Comparison of ENCODE assay signal across 10 cellular contexts in genomic region chr5:68265822-68266395, GRCh38. TPM values are rescaled to one million over a fixed set of nuclear protein-coding genes. Genes with fewer than 3 reads are reported as not detected.
DNase-seq lines count a peak whose midpoint lies in the region; ATAC-seq, FAIRE-seq and TF ChIP-seq lines count a peak whose summit lies in the region.
"Had no signal": no experiment of that assay in that cellular context is flagged by ENCODE, and none has a peak within 500 bp of the region (broad histone marks: within the 10 kb centered on the region; RNA-seq: fewer than 3 reads in every experiment).

No MANE protein-coding gene starts in this region.

- H3K36me3 ChIP-seq in body of pancreas (replicated peaks in 1 of 2; ENCODE audit: insufficient read depth in 1 of 2, low read depth in 2 of 2) (no peaks in the 10 kb centered on the region), keratinocyte (ENCODE audit: control insufficient read depth in 2 of 2, extremely low read depth in 1 of 2, insufficient read depth in 2 of 2, low read length in 2 of 2) (peaks cover 0 to under 1% of the 10 kb centered on the region in 2 experiments), stomach (no peaks in the 10 kb centered on the region)

- no peak overlapping the region for H2AFZ ChIP-seq in keratinocyte (ENCODE audit: control insufficient read depth, low read length)

- TF ChIP-seq POLR2A in body of pancreas (IDR thresholded peaks at IDR 0.05) (no peak), stomach (IDR thresholded peaks at IDR 0.05) (no peak)

- H4K20me1 ChIP-seq in keratinocyte (ENCODE audit: control insufficient read depth, extremely low read depth, insufficient read depth, low read length), result no peaks in the 10 kb centered on the region

- no peaks in the 10 kb centered on the region for H3K9me3 ChIP-seq in body of pancreas
- H3K9me3 ChIP-seq in keratinocyte (ENCODE audit: control insufficient read depth, low read depth, low read length), result no peaks in the 10 kb centered on the region
- no peaks in the 10 kb centered on the region for H3K9me3 ChIP-seq in stomach

- WGBS in body of pancreas, 2 donors, result 75 to 76% methylated on average over 3 of the region's 3 CpGs
- 49 to 63% (median 61%) methylated on average over 3 of the region's 3 CpGs for WGBS in stomach, 5 donors

- intact Hi-C loops in body of pancreas (cut with DNase I) (no loop called here), stomach (cut with DNase I; ENCODE audit: low total_unique reads) (no loop called here)

- H3K9ac ChIP-seq in keratinocyte (ENCODE audit: control insufficient read depth, extremely low read depth, insufficient read depth, low read length), result peak overlapping the region; percentile 3

- H3K27me3 ChIP-seq in body of pancreas, result no peaks in the 10 kb centered on the region
- H3K27me3 ChIP-seq in keratinocyte (ENCODE audit: control insufficient read depth, extremely low read depth, insufficient read depth, low read length), result no peaks in the 10 kb centered on the region
- H3K27me3 ChIP-seq in stomach, result no peaks in the 10 kb centered on the region

- peak overlapping the region; percentile 65 for H3K4me2 ChIP-seq in keratinocyte (ENCODE audit: control insufficient read depth, extremely low read depth, insufficient read depth, low read depth, low read length)

- peaks cover 61% of the 10 kb centered on the region for H3K4me1 ChIP-seq in body of pancreas
- H3K4me1 ChIP-seq in keratinocyte (ENCODE audit: control insufficient read depth, extremely low read depth, insufficient read depth, low read length), result peaks cover 50% of the 10 kb centered on the region
- H3K4me1 ChIP-seq in stomach, result peaks cover 55 to 92% (median 74%) of the 10 kb centered on the region in 4 donors

- peak; percentile 17 for DNase-seq in DMS 273 (lab: John Stamatoyannopoulos, UW; ENCODE audit: unreplicated experiment)
- DNase-seq in DMS 273 treated with DMSO at 0.1 percent for 48 hours (lab: John Stamatoyannopoulos, UW), result no peak
- no peak for DNase-seq in body of pancreas
- DNase-seq in keratinocyte (ENCODE audit: low read depth, low spot score), result no peak
- no peak for DNase-seq in stomach
- no peak for DNase-seq in activated CD4-positive, CD25-positive, alpha-beta regulatory T cell (lab: John Stamatoyannopoulos, UW)
- DNase-seq: NCI-H1436 treated with DMSO at 0.1 percent for 48 hours had no signal

- peak overlapping the region; percentile 8 to 66 (median 48) for H3K27ac ChIP-seq in body of pancreas
- H3K27ac ChIP-seq in keratinocyte (ENCODE audit: control insufficient read depth, insufficient read depth, low read length), result peak overlapping the region; percentile 24
- peak overlapping the region; percentile 41 to 80 (median 68) for H3K27ac ChIP-seq in stomach
- H3K27ac ChIP-seq: 22Rv1 had no signal

- dilution Hi-C loops in keratinocyte (cut with MboI; ENCODE audit: extremely low pct_ligation_motif_present, low sequenced_read_pairs), result no loop called here

- no peak for FAIRE-seq in keratinocyte (lab: Jason Lieb, UNC)

- H3K4me3 ChIP-seq in body of pancreas (no peak overlapping the region), keratinocyte (ENCODE audit: control insufficient read depth in 2 of 3, extremely low read depth in 1 of 3, insufficient read depth in 2 of 3, low read depth in 1 of 3, low read length in 3 of 3) (no peak overlapping the region), stomach (no peak overlapping the region)

- no peaks in the 10 kb centered on the region for H3K9me1 ChIP-seq in keratinocyte (ENCODE audit: control insufficient read depth, extremely low read depth, insufficient read depth, low read length)

- no peak for ATAC-seq in body of pancreas
- ATAC-seq in GM21423 (IDR thresholded peaks at IDR 0.05; ENCODE audit: unreplicated experiment), result no peak
- no peak for ATAC-seq in GM18517 (IDR thresholded peaks at IDR 0.05; ENCODE audit: unreplicated experiment)

- TF ChIP-seq CTCF in body of pancreas (IDR thresholded peaks at IDR 0.05) (no peak), keratinocyte (optimal IDR thresholded peaks at IDR 0.05 in 1 of 3, IDR thresholded peaks at IDR 0.05 in 1 of 3, conservative IDR thresholded peaks at IDR 0.05 in 1 of 3; ENCODE audit: extremely low read depth in 1 of 3, insufficient read depth in 2 of 3, low read length in 3 of 3) (no peak), stomach (IDR thresholded peaks at IDR 0.05) (no peak)

- no peak for TF ChIP-seq EP300 in stomach (IDR thresholded peaks at IDR 0.05)

- peaks cover 31% of the 10 kb centered on the region for H3K79me2 ChIP-seq in keratinocyte (ENCODE audit: control insufficient read depth, insufficient read depth, low read length)

RNA-seq across cellular contexts. Expression of gene PIK3R1, which starts 50.4 kb away (rescaled TPM):
- total RNA-seq in body of pancreas (10 to 100 TPM; 32.4 to 58.7 TPM), stomach (100 to 1,000 TPM in 3 of 5 donors, 10 to 100 TPM in 2; 45.2 to 280 (median 115) TPM)
- polyA plus RNA-seq in keratinocyte (6.6 to 16.7 TPM (median 13.9 TPM) in 3 replicates), stomach (10 to 100 TPM in 2 of 3 donors, 1 to 10 TPM in 1; 9.2 to 10.5 (median 10.1) TPM)
- 40.8 TPM for polyA plus RNA-seq in keratinocyte (2011; ENCODE audit: low read depth)
- polyA plus RNA-seq in keratinocyte (2011; cell fraction: cytosol; rRNA removed), result 7.0 and 9.9 TPM in 2 replicates
- polyA plus RNA-seq in keratinocyte (2011; cell fraction: nucleus; rRNA removed), result 16.0 and 17.5 TPM in 2 replicates
- polyA plus RNA-seq in keratinocyte (2012; ENCODE audit: low replicate concordance), result 14.4 and 15.8 TPM in 2 replicates
- 31.5 to 55.5 TPM (median 53.6 TPM) in 3 replicates for polyA minus RNA-seq in keratinocyte
- polyA minus RNA-seq in keratinocyte (2011; cell fraction: cytosol; rRNA and poly(A)+ RNA removed), result 15.3 TPM
- 22.4 and 50.5 TPM in 2 replicates for polyA minus RNA-seq in keratinocyte (2011; cell fraction: nucleus; rRNA and poly(A)+ RNA removed)
